In genomic region chr15:90083954-90084607, GRCh38 we compare ENCODE assay signal across 24 cellular contexts. TPM values are rescaled to one million over a fixed set of nuclear protein-coding genes. Genes with fewer than 3 reads are reported as not detected.
A peak's percentile ranks its signal among the peaks of the same experiment; 100 is the strongest.
DNase-seq lines count a peak whose midpoint lies in the region; ATAC-seq and TF ChIP-seq lines count a peak whose summit lies in the region.
"Had no signal": no experiment of that assay in that cellular context is flagged by ENCODE, and none has a peak within 500 bp of the region (broad histone marks: within the 10 kb centered on the region; RNA-seq: fewer than 3 reads in every experiment).

No MANE protein-coding gene starts in this region.

- TSS peak; percentile 53 for BruUV-seq in OCI-LY7 (replicated peaks; lab: Mats Ljungman, UMichigan)

- H3K4me2 ChIP-seq in OCI-LY7 (ENCODE audit: low read length) = peak overlapping the region; percentile 65
- H3K4me2 ChIP-seq: smooth muscle cell had no signal

- peaks cover 17% of the 10 kb centered on the region for H3K4me1 Mint-ChIP-seq in stimulated activated memory B cell treated with anti-CD40 and anti-IgM and Interleukin-4, amounts not matched to agents 10 μg/mL and 1 μg/mL and 100 μg/mL, for 72 hours
- H3K4me1 Mint-ChIP-seq in activated naive CD8-positive, alpha-beta T cell treated with anti-CD3 and anti-CD28 coated beads for 36 hours = peaks cover 3% of the 10 kb centered on the region

- no peaks in the 10 kb centered on the region for H3K4me1 ChIP-seq in HEK293 (ENCODE audit: control insufficient read depth, insufficient read depth, low read length)
- H3K4me1 ChIP-seq in OCI-LY7 (ENCODE audit: insufficient read depth, low read length, poor library complexity, severe bottlenecking) = peaks cover 27% of the 10 kb centered on the region
- peaks cover 3 to 32% (median 16%) of the 10 kb centered on the region in 4 donors for H3K4me1 ChIP-seq in esophagus muscularis mucosa
- H3K4me1 ChIP-seq: prostate gland, SJSA1 had no signal

- H3K9me3 Mint-ChIP-seq in stimulated activated memory B cell treated with anti-CD40 and anti-IgM and Interleukin-4, amounts not matched to agents 10 μg/mL and 1 μg/mL and 100 μg/mL, for 72 hours = no peaks in the 10 kb centered on the region
- H3K9me3 Mint-ChIP-seq in activated naive CD8-positive, alpha-beta T cell treated with anti-CD3 and anti-CD28 coated beads for 36 hours = no peaks in the 10 kb centered on the region
- H3K9me3 Mint-ChIP-seq: activated naive CD8-positive, alpha-beta T cell treated with anti-CD3 and anti-CD28 coated beads, Interleukin-2, amount 10 ng/mL, durations not matched to agents 7 days and 5 days; nephron progenitor cell had no signal

- H3K9me3 ChIP-seq in HEK293 (ENCODE audit: control insufficient read depth, insufficient read depth, low read depth, low read length) = no peaks in the 10 kb centered on the region
- H3K9me3 ChIP-seq in OCI-LY7 (ENCODE audit: low read length) = no peaks in the 10 kb centered on the region
- H3K9me3 ChIP-seq in esophagus muscularis mucosa = no peaks in the 10 kb centered on the region
- H3K9me3 ChIP-seq: body of pancreas, heart left ventricle, left lung, prostate gland, SJSA1 had no signal

- intact Hi-C loops in OCI-LY7 (cut with micrococcal nuclease; ENCODE audit: unreplicated experiment) (no loop called here), esophagus muscularis mucosa (cut with DNase I) (no loop called here)

- no peaks in the 10 kb centered on the region for H3K27me3 ChIP-seq in esophagus muscularis mucosa
- H3K27me3 ChIP-seq: body of pancreas, heart left ventricle, left lung, SJSA1 had no signal

- no peaks in the 10 kb centered on the region for H3K9me2 ChIP-seq in OCI-LY7 (ENCODE audit: insufficient read depth, low read length)

- TF ChIP-seq CTCF in HEK293 (tag by site-specific recombination; IDR thresholded peaks at IDR 0.05) (no peak), OCI-LY7 (conservative IDR thresholded peaks at IDR 0.05; ENCODE audit: low read length) (no peak), esophagus muscularis mucosa (IDR thresholded peaks at IDR 0.05) (no peak)

- H3K36me3 ChIP-seq in HEK293 (ENCODE audit: control insufficient read depth in 2 of 2, insufficient read depth in 1 of 2, low read length in 2 of 2) (peaks cover 8 to 42% of the 10 kb centered on the region in 2 experiments; a peak in 2 of 3 replicates), OCI-LY7 (ENCODE audit: insufficient read depth, low read length) (peaks cover 77% of the 10 kb centered on the region), esophagus muscularis mucosa (peaks cover 28 to 97% (median 93%) of the 10 kb centered on the region in 4 donors)

- no peak for ATAC-seq in stimulated activated memory B cell treated with anti-CD40 and anti-IgM and Interleukin-4, amounts not matched to agents 10 μg/mL and 1 μg/mL and 100 μg/mL, for 72 hours
- ATAC-seq in GM18517 (IDR thresholded peaks at IDR 0.05; ENCODE audit: unreplicated experiment) = no peak
- no peak for ATAC-seq in HG02798 (IDR thresholded peaks at IDR 0.05; ENCODE audit: poor library complexity, unreplicated experiment)
- no peak for ATAC-seq in HG03442 (IDR thresholded peaks at IDR 0.05; ENCODE audit: unreplicated experiment)
- ATAC-seq: body of pancreas, left lung had no signal

- no peaks in the 10 kb centered on the region for H3K27me3 Mint-ChIP-seq in stimulated activated memory B cell treated with anti-CD40 and anti-IgM and Interleukin-4, amounts not matched to agents 10 μg/mL and 1 μg/mL and 100 μg/mL, for 72 hours
- no peaks in the 10 kb centered on the region for H3K27me3 Mint-ChIP-seq in activated naive CD8-positive, alpha-beta T cell treated with anti-CD3 and anti-CD28 coated beads for 36 hours
- H3K27me3 Mint-ChIP-seq: activated naive CD8-positive, alpha-beta T cell treated with anti-CD3 and anti-CD28 coated beads, Interleukin-2, amount 10 ng/mL, durations not matched to agents 7 days and 5 days had no signal

- no peaks in the 10 kb centered on the region for H4K20me1 ChIP-seq in OCI-LY7 (ENCODE audit: insufficient read depth, low read length)

- no peak for TF ChIP-seq POLR2A in esophagus muscularis mucosa (IDR thresholded peaks at IDR 0.05; ENCODE audit: low read depth)

- POLR2A ChIA-PET in HEK293 (lab: Yijun Ruan, JAX) = interaction anchor here (1.0 to 1.4 kb wide), 2 partner anchors 19 to 185 kb away, joined by 3 to 4 read pairs; partner anchors contain the start of gene IDH2
- POLR2A ChIA-PET in OCI-LY7 (lab: Charles Lee) = interaction anchor here (1.0 to 1.5 kb wide), 3 partner anchors 13 to 23 kb away, joined by 3 to 4 read pairs (median 3); no protein-coding TSS in a partner anchor

- peaks cover 44% of the 10 kb centered on the region for H3K36me3 Mint-ChIP-seq in stimulated activated memory B cell treated with anti-CD40 and anti-IgM and Interleukin-4, amounts not matched to agents 10 μg/mL and 1 μg/mL and 100 μg/mL, for 72 hours
- peaks cover 17% of the 10 kb centered on the region for H3K36me3 Mint-ChIP-seq in activated naive CD8-positive, alpha-beta T cell treated with anti-CD3 and anti-CD28 coated beads for 36 hours

- TF ChIP-seq EP300 in esophagus muscularis mucosa (IDR thresholded peaks at IDR 0.05) = no peak

- no peak overlapping the region for H3K4me3 Mint-ChIP-seq in stimulated activated memory B cell treated with anti-CD40 and anti-IgM and Interleukin-4, amounts not matched to agents 10 μg/mL and 1 μg/mL and 100 μg/mL, for 72 hours
- H3K4me3 Mint-ChIP-seq in activated naive CD8-positive, alpha-beta T cell treated with anti-CD3 and anti-CD28 coated beads for 36 hours = no peak overlapping the region
- H3K4me3 Mint-ChIP-seq: activated naive CD8-positive, alpha-beta T cell treated with anti-CD3 and anti-CD28 coated beads, Interleukin-2, amount 10 ng/mL, durations not matched to agents 7 days and 5 days; nephron progenitor cell had no signal

- CTCF ChIA-PET in HEK293 (lab: Yijun Ruan, JAX) (interaction anchor here (0.6 to 2.2 kb wide), 7 partner anchors 9 to 323 kb away, joined by 3 to 13 read pairs (median 3); no protein-coding TSS in a partner anchor), OCI-LY7 (lab: Charles Lee; ENCODE audit: unreplicated experiment) (interaction anchor here (0.9 to 1.2 kb wide), 3 partner anchors 12 to 109 kb away, joined by 3 read pairs; no protein-coding TSS in a partner anchor)

- H3K79me2 ChIP-seq in OCI-LY7 (ENCODE audit: insufficient read depth, low read depth, low read length) = no peaks in the 10 kb centered on the region

- no peak overlapping the region for H3K27ac ChIP-seq in HEK293 (ENCODE audit: extremely low read depth, low read depth, low read length)
- peak overlapping the region; percentile 76 for H3K27ac ChIP-seq in OCI-LY7 (ENCODE audit: low read depth, low read length, poor library complexity, severe bottlenecking)
- H3K27ac ChIP-seq in esophagus muscularis mucosa (replicated peaks in 1 of 4) = peak overlapping the region; percentile 15 to 36 (median 30)
- H3K27ac ChIP-seq: SJSA1 had no signal

- no peak overlapping the region for H3K4me3 ChIP-seq in HEK293 (ENCODE audit: low read depth, low read length)
- H3K4me3 ChIP-seq in OCI-LY7 (ENCODE audit: low read depth, low read length, poor library complexity, severe bottlenecking) = peak overlapping the region; percentile 20
- H3K4me3 ChIP-seq in esophagus muscularis mucosa = no peak overlapping the region
- H3K4me3 ChIP-seq: body of pancreas, heart left ventricle, left lung, prostate gland, SJSA1, smooth muscle cell had no signal

- no peak overlapping the region for H2AFZ ChIP-seq in OCI-LY7 (ENCODE audit: low read length)

- peak; percentile 77 for DNase-seq in OCI-LY7 (ENCODE audit: low spot score)
- no peak for DNase-seq in esophagus muscularis mucosa (ENCODE audit: extremely low spot score)
- no peak for DNase-seq in activated naive CD8-positive, alpha-beta T cell treated with anti-CD3 and anti-CD28 coated beads for 36 hours
- DNase-seq: activated naive CD8-positive, alpha-beta T cell treated with anti-CD3 and anti-CD28 coated beads, Interleukin-2, amount 10 ng/mL, durations not matched to agents 7 days and 5 days; AML-193; body of pancreas; EL; heart left ventricle; KBM-7; left lung; midbrain; MV-4-11; NCI-H1694 treated with DMSO at 0.1 percent for 48 hours; NCI-H774; nephron progenitor cell; stimulated activated CD4-positive, alpha-beta T cell treated with anti-CD3 and anti-CD28 coated beads, Interleukin-4, amount 100 ng/mL, for 24 hours had no signal

- WGBS in esophagus muscularis mucosa = 86% methylated on average over 11 of the region's 14 CpGs

- peak overlapping the region; percentile 61 for H3K27ac Mint-ChIP-seq in stimulated activated memory B cell treated with anti-CD40 and anti-IgM and Interleukin-4, amounts not matched to agents 10 μg/mL and 1 μg/mL and 100 μg/mL, for 72 hours
- H3K27ac Mint-ChIP-seq in activated naive CD8-positive, alpha-beta T cell treated with anti-CD3 and anti-CD28 coated beads for 36 hours = no peak overlapping the region
- H3K27ac Mint-ChIP-seq: activated naive CD8-positive, alpha-beta T cell treated with anti-CD3 and anti-CD28 coated beads, Interleukin-2, amount 10 ng/mL, durations not matched to agents 7 days and 5 days; nephron progenitor cell had no signal

TF ChIP-seq in HEK293, 187 proteins besides CTCF, POLR2A, EP300 and RAD21:
- TF ChIP-seq EGR2 (tag by site-specific recombination; IDR thresholded peaks at IDR 0.05; ENCODE audit: low read depth) (no peak), ZNF341 (tag by site-specific recombination; IDR thresholded peaks at IDR 0.05; ENCODE audit: low read depth) (peak; percentile 68), MEIS1 (CRISPR knock-in tag; IDR thresholded peaks at IDR 0.05; ENCODE audit: borderline replicate concordance) (no peak), GLIS2 (tag by site-specific recombination; IDR thresholded peaks at IDR 0.05) (peak; percentile 4; the same call in 1 of the 2 replicates)

RNA-seq across cellular contexts. Expression of gene IDH2, which starts 18.2 kb away (rescaled TPM):
- total RNA-seq in OCI-LY7 (2014; rRNA removed; shearing (Covaris generic)) = 204 and 220 TPM in 2 replicates
- total RNA-seq in OCI-LY7 (2022) = 216 and 224 TPM in 2 replicates
- total RNA-seq in esophagus muscularis mucosa = 100 to 1,000 TPM; 119 to 228 (median 171) TPM
- total RNA-seq in activated naive CD8-positive, alpha-beta T cell treated with anti-CD3 and anti-CD28 coated beads for 36 hours = 100 to 1,000 TPM; 148 to 157 TPM
